9 cellular contexts compared by ENCODE assay signal in genomic region chr5:141040093-141040762, GRCh38. TPM values are rescaled to one million over a fixed set of nuclear protein-coding genes. Genes with fewer than 3 reads are reported as not detected.
DNase-seq lines count a peak whose midpoint lies in the region; ATAC-seq and TF ChIP-seq lines count a peak whose summit lies in the region.
"Had no signal": no experiment of that assay in that cellular context is flagged by ENCODE, and none has a peak within 500 bp of the region (broad histone marks: within the 10 kb centered on the region; RNA-seq: fewer than 3 reads in every experiment).

No MANE protein-coding gene starts in this region.

- TF ChIP-seq POLR2A in heart left ventricle (IDR thresholded peaks at IDR 0.05) = no peak

- intact Hi-C loops in Right ventricle myocardium inferior (cut with DNase I) (loop anchor here (10.0 kb wide), 1 partner anchor 205 kb away; the partner anchor contains the start of gene PCDHA7), heart left ventricle (cut with DNase I) (loop anchor here (2.0 to 10.0 kb wide), 11 partner anchors 113 to 665 kb away; partner anchors contain the start of genes PCDHA4 (in 3 of the 10), PCDHAC1 (in 3 of the 10), PCDHA11 (in 2 of the 10) and PCDHA3 (in 2 of the 10))

- peak; percentile 25 for TF ChIP-seq CTCF in cardiac muscle cell (IDR thresholded peaks at IDR 0.05; ENCODE audit: low read depth, low read length)
- TF ChIP-seq CTCF in heart left ventricle (IDR thresholded peaks at IDR 0.05) = peak in 8 of 12 donors; percentile 13 to 58 (median 38)

- H3K27me3 ChIP-seq in cardiac muscle cell (peaks cover 4% of the 10 kb centered on the region), heart left ventricle (peaks cover 0 to 11% (median 0%) of the 10 kb centered on the region in 9 donors)

- ATAC-seq in Right ventricle myocardium inferior = no peak
- ATAC-seq in heart left ventricle = peak in 3 of 4 donors; percentile 36 to 71 (median 61)
- ATAC-seq in HG02938 (IDR thresholded peaks at IDR 0.05; ENCODE audit: unreplicated experiment) = no peak
- ATAC-seq in GM21786 (IDR thresholded peaks at IDR 0.05; ENCODE audit: unreplicated experiment) = no peak

- peak overlapping the region; percentile 94 for H3K27ac ChIP-seq in cardiac muscle cell
- peak overlapping the region in 4 of 12 donors; percentile 4 to 57 (median 25) for H3K27ac ChIP-seq in heart left ventricle
- H3K27ac ChIP-seq: C4-2B had no signal

- H3K4me1 ChIP-seq in cardiac muscle cell (ENCODE audit: low read depth) = no peaks in the 10 kb centered on the region
- H3K4me1 ChIP-seq in heart left ventricle = peaks cover 0 to 14% (median 0%) of the 10 kb centered on the region in 12 donors

- DNase-seq in cardiac muscle cell (ENCODE audit: low read depth in 1 of 2, low spot score in 1 of 2) (peak; percentile 14 to 89), Right ventricle myocardium inferior (ENCODE audit: missing footprints) (no peak), RPMI7951 (ENCODE audit: low read depth) (peak; percentile 9), heart left ventricle (peak in 4 of 5 donors; percentile 16 to 51 (median 26)), pons (ENCODE audit: low spot score) (peak; percentile 76), ACHN (no peak)

- H3K4me3 ChIP-seq in cardiac muscle cell = peak overlapping the region; percentile 64
- peak overlapping the region in 11 of 12 donors; percentile 12 to 60 (median 41) for H3K4me3 ChIP-seq in heart left ventricle

- WGBS in heart left ventricle, 4 donors = 8 to 10% (median 9%) methylated on average over 24 of the region's 24 CpGs

- in situ Hi-C loops in ACHN (cut with HindIII; ENCODE audit: low pct_ligation_motif_present, low pct_unique_long_range_greater_than_20kb, low sequenced_read_pairs) = no loop called here

- H3K9me3 ChIP-seq in cardiac muscle cell (ENCODE audit: low read depth) (no peaks in the 10 kb centered on the region), heart left ventricle (no peaks in the 10 kb centered on the region)

- H3K36me3 ChIP-seq in cardiac muscle cell = no peaks in the 10 kb centered on the region
- H3K36me3 ChIP-seq in heart left ventricle = no peaks in the 10 kb centered on the region

RNA-seq across cellular contexts. Expression of gene PCDHB1, which starts 10.9 kb away (rescaled TPM):
- total RNA-seq in cardiac muscle cell = 0.03 and 0.07 TPM in 2 replicates
- not detected in 2 replicates for polyA plus RNA-seq in cardiac muscle cell
- total RNA-seq in Right ventricle myocardium inferior = not detected
- total RNA-seq in RPMI7951 (2014; rRNA removed; shearing (Covaris generic)) = not detected in 2 replicates
- total RNA-seq in heart left ventricle = under 1 TPM in 2 of 9 donors, not detected in 7; 0.04 to 0.05 TPM
- not detected for polyA plus RNA-seq in heart left ventricle

RNA-seq across cellular contexts. Expression of gene PCDHB2, which starts 54.2 kb away (rescaled TPM):
- total RNA-seq in cardiac muscle cell (43.9 and 51.5 TPM in 2 replicates), Right ventricle myocardium inferior (1.7 TPM), heart left ventricle (1 to 10 TPM in 8 of 9 donors, under 1 TPM in 1; 0.70 to 4.3 (median 2.3) TPM)
- polyA plus RNA-seq in cardiac muscle cell (25.0 and 31.2 TPM in 2 replicates), heart left ventricle (under 1 TPM; 0.50 to 0.69 TPM)
- 0.88 and 0.96 TPM in 2 replicates for total RNA-seq in RPMI7951 (2014; rRNA removed; shearing (Covaris generic))

Comparison
In these comparisons a context has a peak if more than half of its experiments do, and no peak if none do; other contexts are left out.
1. DNase-seq: peak in cardiac muscle cell (2 of 2), RPMI7951 (single experiment), heart left ventricle (4 of 5) and pons (single experiment); none in Right ventricle myocardium inferior (single experiment) and ACHN (single experiment).
2. ATAC-seq: peak in heart left ventricle (3 of 4); none in Right ventricle myocardium inferior (single experiment), HG02938 (single experiment) and GM21786 (single experiment).